In genomic region chr6:127328043-127328442, GRCh38 we compare ENCODE assay signal across 14 cellular contexts.
"Had no signal": no experiment of that assay in that cellular context is flagged by ENCODE, and none has a peak within 500 bp of the region (broad histone marks: within the 10 kb centered on the region; RNA-seq: fewer than 3 reads in every experiment).

No MANE protein-coding gene starts in this region.

- ATAC-seq: activated CD8-positive, alpha-beta T cell treated with anti-CD3 and anti-CD28 coated beads for 36 hours; left cardiac atrium; naive thymus-derived CD8-positive, alpha-beta T cell; right cardiac atrium had no signal

- DNase-seq: activated CD8-positive, alpha-beta memory T cell treated with anti-CD3 and anti-CD28 coated beads, Interleukin-2, amount 50 U/mL, for 48 hours; activated CD8-positive, alpha-beta T cell treated with anti-CD3 and anti-CD28 coated beads for 36 hours; activated naive CD4-positive, alpha-beta T cell; aorta; caudate nucleus; cortex of kidney; effector memory CD4-positive, alpha-beta T cell; hippocampal formation; left cardiac atrium; naive thymus-derived CD8-positive, alpha-beta T cell; right cardiac atrium had no signal

- H3K4me3 ChIP-seq: lung, smooth muscle cell, tibial nerve had no signal
